10 cellular contexts compared by ENCODE assay signal in the genomic region with DNA sequence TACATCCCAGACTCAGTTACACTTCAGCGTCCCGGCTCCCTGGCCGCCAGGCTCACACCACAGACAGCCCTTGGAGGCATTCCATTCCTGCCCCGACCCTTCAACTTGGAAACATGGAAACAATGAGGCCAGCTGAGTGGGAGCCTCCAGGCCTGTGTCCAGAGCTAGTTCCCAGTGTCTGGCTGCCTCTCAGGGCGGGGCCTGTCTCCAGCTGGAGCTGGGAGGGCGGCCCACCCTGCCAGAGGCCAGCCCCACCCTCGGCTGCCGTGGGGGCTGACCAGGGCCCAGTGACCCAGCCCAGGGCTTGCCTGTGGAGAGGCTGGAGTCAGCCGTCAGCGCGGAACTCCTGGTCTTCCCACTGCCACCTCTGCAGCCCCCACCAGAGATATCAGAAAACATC. TPM values are rescaled to one million over a fixed set of nuclear protein-coding genes. Genes with fewer than 3 reads are reported as not detected.
A peak's percentile ranks its signal among the peaks of the same experiment; 100 is the strongest.
DNase-seq lines count a peak whose midpoint lies in the region; TF ChIP-seq lines count a peak whose summit lies in the region.
"Had no signal": no experiment of that assay in that cellular context is flagged by ENCODE, and none has a peak within 500 bp of the region (broad histone marks: within the 10 kb centered on the region; RNA-seq: fewer than 3 reads in every experiment).

No MANE protein-coding gene starts in this region.

- no peak for TF ChIP-seq CTCF in osteoblast (IDR thresholded peaks at IDR 0.05; ENCODE audit: extremely low read depth, low read depth, low read length)
- no peak for TF ChIP-seq CTCF in A673 (conservative IDR thresholded peaks at IDR 0.05; ENCODE audit: low read depth, low read length)

- no peak overlapping the region for H2AFZ ChIP-seq in osteoblast (ENCODE audit: low read length)

- H4K20me1 ChIP-seq in osteoblast (ENCODE audit: insufficient read depth, low read length), result peaks cover 13% of the 10 kb centered on the region

- H3K27me3 ChIP-seq in osteoblast (ENCODE audit: insufficient read depth, low read length) (no peaks in the 10 kb centered on the region), A673 (replicated peaks; ENCODE audit: insufficient read depth, low read depth, low read length, poor library complexity) (no peaks in the 10 kb centered on the region)
- H3K27me3 ChIP-seq: dorsolateral prefrontal cortex had no signal

- peak; percentile 1 for DNase-seq in stimulated activated CD4-positive, alpha-beta T cell treated with anti-CD3 and anti-CD28 coated beads, Interleukin-15, amount 100 ng/mL, for 24 hours
- no peak for DNase-seq in stimulated activated CD4-positive, alpha-beta T cell treated with anti-CD3 and anti-CD28 coated beads, Interleukin-2, amount 100 ng/mL, for 24 hours
- DNase-seq in cardiac septum (ENCODE audit: low spot score) (peak; percentile 89), osteoblast (ENCODE audit: insufficient read length, low spot score, missing footprints) (peak; percentile 98), A673 (ENCODE audit: low spot score) (no peak), Kasumi-1 (lab: John Stamatoyannopoulos, UW) (no peak), SHP77 (lab: John Stamatoyannopoulos, UW) (no peak), UCSD-AML1 (lab: John Stamatoyannopoulos, UW; ENCODE audit: unreplicated experiment) (no peak)
- DNase-seq: naive B cell had no signal

- peaks cover 5% of the 10 kb centered on the region for H3K4me1 ChIP-seq in osteoblast (ENCODE audit: insufficient read depth, low read length)
- H3K4me1 ChIP-seq in A673 (ENCODE audit: insufficient read depth, low read length, poor library complexity, severe bottlenecking), result no peaks in the 10 kb centered on the region

- BruUV-seq in A673 (replicated peaks; lab: Mats Ljungman, UMichigan), result no TSS peak

- no peaks in the 10 kb centered on the region for H3K9me3 ChIP-seq in osteoblast (ENCODE audit: low read depth, low read length)
- H3K9me3 ChIP-seq in A673 (ENCODE audit: low read depth, low read length, poor library complexity, severe bottlenecking), result no peaks in the 10 kb centered on the region

- H3K79me2 ChIP-seq in osteoblast (ENCODE audit: insufficient read depth, low read length), result no peaks in the 10 kb centered on the region

- H3K4me3 ChIP-seq in osteoblast (ENCODE audit: insufficient read depth, low read length) (no peak overlapping the region), A673 (ENCODE audit: low read depth, low read length, poor library complexity, severe bottlenecking) (no peak overlapping the region)

- intact Hi-C loops in cardiac septum (cut with DNase I), result loop anchor here (2.0 kb wide), 2 partner anchors 15 to 35 kb away; no protein-coding TSS in a partner anchor
- intact Hi-C loops in A673 (cut with micrococcal nuclease; ENCODE audit: unreplicated experiment), result no loop called here

- H3K36me3 ChIP-seq in osteoblast (ENCODE audit: insufficient read depth, low read length) (peaks cover 26% of the 10 kb centered on the region), A673 (ENCODE audit: insufficient read depth, low read length, poor library complexity, severe bottlenecking) (peaks cover 35% of the 10 kb centered on the region)

- CTCF ChIA-PET in A673 (lab: Charles Lee), result no interaction called here

- POLR2A ChIA-PET in A673 (lab: Charles Lee; ENCODE audit: low non-redundant PET), result no interaction called here

- no peak overlapping the region for H3K27ac ChIP-seq in osteoblast (ENCODE audit: low read depth, low read length)
- H3K27ac ChIP-seq in A673 (ENCODE audit: low read depth, low read length, poor library complexity, severe bottlenecking), result no peak overlapping the region

- no peak overlapping the region for H3K4me2 ChIP-seq in osteoblast (ENCODE audit: insufficient read depth, low read length)

RNA-seq across cellular contexts. Expression of a gene that starts 37.4 kb away (rescaled TPM):
- total RNA-seq in cardiac septum, result 19.8 TPM
- 29.8 and 38.7 TPM in 2 replicates for total RNA-seq in osteoblast
- total RNA-seq in A673 (2021), result 2.3 and 4.8 TPM in 2 replicates

RNA-seq across cellular contexts. Expression of a gene that starts 39.1 kb away (rescaled TPM):
- total RNA-seq in cardiac septum, result 129 TPM
- total RNA-seq in osteoblast, result 246 and 262 TPM in 2 replicates
- total RNA-seq in A673 (2021), result 187 and 196 TPM in 2 replicates

Comparison
In these comparisons a context has a peak if more than half of its experiments do, and no peak if none do; other contexts are left out.
1. DNase-seq: peak in stimulated activated CD4-positive, alpha-beta T cell treated with anti-CD3 and anti-CD28 coated beads, Interleukin-15, amount 100 ng/mL, for 24 hours (single experiment), cardiac septum (single experiment) and osteoblast (single experiment); none in stimulated activated CD4-positive, alpha-beta T cell treated with anti-CD3 and anti-CD28 coated beads, Interleukin-2, amount 100 ng/mL, for 24 hours (0 of 2), A673 (single experiment), Kasumi-1 (0 of 2), SHP77 (0 of 2) and UCSD-AML1 (single experiment).